Comparison of ENCODE assay signal across 28 cellular contexts in genomic region chr16:27561216-27561615, GRCh38.
"Had no signal": no experiment of that assay in that cellular context is flagged by ENCODE, and none has a peak within 500 bp of the region (broad histone marks: within the 10 kb centered on the region; RNA-seq: fewer than 3 reads in every experiment).

No MANE protein-coding gene starts in this region.

- H3K4me1 Mint-ChIP-seq: activated CD4-positive, alpha-beta T cell treated with anti-CD3 and anti-CD28 coated beads, Interleukin-2, amount 10 ng/mL, durations not matched to agents 24 days and 14 days; stimulated activated naive CD8-positive, alpha-beta T cell treated with anti-CD3 and anti-CD28 coated beads, Interleukin-15, amount 100 ng/mL, for 72 hours; T-cell had no signal

- FAIRE-seq: astrocyte, bronchial epithelial cell, colon had no signal

- ATAC-seq: activated T-cell treated with anti-CD3 and anti-CD28 coated beads, Interleukin-2, amount 50 U/mL, for 4 hours; activated T-helper 17 cell treated with anti-CD3 and anti-CD28 coated beads, Interleukin-2, amount 50 U/mL, for 72 hours; gastroesophageal sphincter; natural killer cell; stimulated activated effector memory CD8-positive, alpha-beta T cell treated with anti-CD3 and anti-CD28 coated beads, Interleukin-12 subunit alpha, Interleukin-12 subunit beta, amount 100 ng/mL, for 72 hours; stimulated activated naive CD8-positive, alpha-beta T cell treated with anti-CD3 and anti-CD28 coated beads, Interleukin-15, amount 100 ng/mL, for 72 hours; T-cell had no signal

- H3K27me3 Mint-ChIP-seq: activated CD4-positive, alpha-beta memory T cell treated with anti-CD3 and anti-CD28 coated beads for 36 hours; activated CD4-positive, alpha-beta T cell treated with anti-CD3 and anti-CD28 coated beads, Interleukin-2, amount 10 ng/mL, durations not matched to agents 24 days and 14 days; activated T-helper 17 cell treated with anti-CD3 and anti-CD28 coated beads, Interleukin-2, amount 50 U/mL, for 72 hours; stimulated activated naive CD8-positive, alpha-beta T cell treated with anti-CD3 and anti-CD28 coated beads, Interleukin-15, amount 100 ng/mL, for 72 hours; T-cell had no signal

- H3K36me3 Mint-ChIP-seq: activated CD4-positive, alpha-beta memory T cell treated with anti-CD3 and anti-CD28 coated beads for 36 hours; natural killer cell had no signal

- H3K9me3 ChIP-seq: gastroesophageal sphincter, lower lobe of right lung, right lobe of liver, upper lobe of left lung, vagina had no signal

- H3K27ac ChIP-seq: gastroesophageal sphincter, right lobe of liver, skin epidermis, vagina, WERI-Rb-1 had no signal

- H3K36me3 ChIP-seq: right lobe of liver, vagina, WERI-Rb-1 had no signal

- DNase-seq: activated CD4-positive, alpha-beta memory T cell treated with anti-CD3 and anti-CD28 coated beads for 36 hours; activated CD4-positive, alpha-beta T cell treated with anti-CD3 and anti-CD28 coated beads, Interleukin-2, amount 10 ng/mL, durations not matched to agents 24 days and 14 days; activated CD4-positive, CD25-positive, alpha-beta regulatory T cell treated with anti-CD3 and anti-CD28 coated beads, Interleukin-2, amount 50 U/mL, for 72 hours; activated gamma-delta T cell treated with Interleukin-2 at 50 U/mL for 16 hours; activated naive CD4-positive, alpha-beta T cell treated with anti-CD3 and anti-CD28 coated beads, Interleukin-2, amount 50 U/mL, for 16 hours; activated T-cell treated with anti-CD3 and anti-CD28 coated beads, Interleukin-2, amount 50 U/mL, for 4 hours; amniotic stem cell; dorsolateral prefrontal cortex; effector memory CD4-positive, alpha-beta T cell; hippocampal formation; lower lobe of right lung; mesendoderm; natural killer cell; right lobe of liver; stimulated activated CD4-positive, alpha-beta T cell treated with anti-CD3 and anti-CD28 coated beads, Interleukin-4, amount 100 ng/mL, for 24 hours; stimulated activated naive CD8-positive, alpha-beta T cell treated with anti-CD3 and anti-CD28 coated beads, Interleukin-15, amount 100 ng/mL, for 72 hours; T-cell; upper lobe of left lung; WERI-Rb-1 had no signal

- H3K27ac Mint-ChIP-seq: activated CD4-positive, alpha-beta memory T cell treated with anti-CD3 and anti-CD28 coated beads for 36 hours; activated CD4-positive, alpha-beta T cell treated with anti-CD3 and anti-CD28 coated beads, Interleukin-2, amount 10 ng/mL, durations not matched to agents 24 days and 14 days; activated T-helper 17 cell treated with anti-CD3 and anti-CD28 coated beads, Interleukin-2, amount 50 U/mL, for 72 hours; natural killer cell; stimulated activated effector memory CD8-positive, alpha-beta T cell treated with anti-CD3 and anti-CD28 coated beads, Interleukin-12 subunit alpha, Interleukin-12 subunit beta, amount 100 ng/mL, for 72 hours; T-cell; T-helper 2 cell treated with Interferon-gamma antibody and Interleukin-4, amounts not matched to agents 5 μg/mL and 100 μg/mL, for 36 hours had no signal

- H3K4me3 ChIP-seq: dorsolateral prefrontal cortex, gastroesophageal sphincter, lower lobe of right lung, right lobe of liver, skin epidermis, upper lobe of left lung, vagina had no signal

- H3K9me3 Mint-ChIP-seq: activated CD4-positive, alpha-beta memory T cell treated with anti-CD3 and anti-CD28 coated beads for 36 hours; activated CD4-positive, alpha-beta T cell treated with anti-CD3 and anti-CD28 coated beads, Interleukin-2, amount 10 ng/mL, durations not matched to agents 24 days and 14 days; activated T-cell treated with anti-CD3 and anti-CD28 coated beads, Interleukin-2, amount 50 U/mL, for 4 hours; activated T-helper 17 cell treated with anti-CD3 and anti-CD28 coated beads, Interleukin-2, amount 50 U/mL, for 72 hours; natural killer cell; stimulated activated effector memory CD8-positive, alpha-beta T cell treated with anti-CD3 and anti-CD28 coated beads, Interleukin-12 subunit alpha, Interleukin-12 subunit beta, amount 100 ng/mL, for 72 hours; stimulated activated naive CD8-positive, alpha-beta T cell treated with anti-CD3 and anti-CD28 coated beads, Interleukin-15, amount 100 ng/mL, for 72 hours; T-cell; T-helper 2 cell treated with Interferon-gamma antibody and Interleukin-4, amounts not matched to agents 5 μg/mL and 100 μg/mL, for 36 hours had no signal

- H3K4me3 Mint-ChIP-seq: activated CD4-positive, alpha-beta memory T cell treated with anti-CD3 and anti-CD28 coated beads for 36 hours; activated CD4-positive, alpha-beta T cell treated with anti-CD3 and anti-CD28 coated beads, Interleukin-2, amount 10 ng/mL, durations not matched to agents 24 days and 14 days; activated T-cell treated with anti-CD3 and anti-CD28 coated beads, Interleukin-2, amount 50 U/mL, for 4 hours; activated T-helper 17 cell treated with anti-CD3 and anti-CD28 coated beads, Interleukin-2, amount 50 U/mL, for 72 hours; natural killer cell; stimulated activated effector memory CD8-positive, alpha-beta T cell treated with anti-CD3 and anti-CD28 coated beads, Interleukin-12 subunit alpha, Interleukin-12 subunit beta, amount 100 ng/mL, for 72 hours; stimulated activated naive CD8-positive, alpha-beta T cell treated with anti-CD3 and anti-CD28 coated beads, Interleukin-15, amount 100 ng/mL, for 72 hours; T-cell; T-helper 2 cell treated with Interferon-gamma antibody and Interleukin-4, amounts not matched to agents 5 μg/mL and 100 μg/mL, for 36 hours had no signal

- H3K27me3 ChIP-seq: dorsolateral prefrontal cortex, gastroesophageal sphincter, right lobe of liver, upper lobe of left lung, vagina had no signal

- H3K4me1 ChIP-seq: gastroesophageal sphincter, lower lobe of right lung, right lobe of liver, upper lobe of left lung, vagina had no signal
